20 cellular contexts compared by ENCODE assay signal in genomic region chr14:81633496-81633895, GRCh38.
"Had no signal": no experiment of that assay in that cellular context is flagged by ENCODE, and none has a peak within 500 bp of the region (broad histone marks: within the 10 kb centered on the region; RNA-seq: fewer than 3 reads in every experiment).

No MANE protein-coding gene starts in this region.

- DNase-seq: activated CD4-positive, alpha-beta T cell treated with anti-CD3 and anti-CD28 coated beads for 36 hours; activated CD4-positive, alpha-beta T cell treated with anti-CD3 and anti-CD28 coated beads, Interleukin-2, amount 50 U/mL, for 1 hour; activated CD8-positive, alpha-beta memory T cell treated with anti-CD3 and anti-CD28 coated beads, Interleukin-2, amount 50 U/mL, for 4 hours; activated CD8-positive, alpha-beta T cell treated with anti-CD3 and anti-CD28 coated beads for 36 hours; activated gamma-delta T cell treated with Interleukin-2 at 50 U/mL for 16 hours; activated naive CD4-positive, alpha-beta T cell treated with anti-CD3 and anti-CD28 coated beads, Interleukin-2, amount 10 ng/mL, durations not matched to agents 7 days and 5 days; activated naive CD8-positive, alpha-beta T cell treated with anti-CD3 and anti-CD28 coated beads for 36 hours; activated T-cell treated with anti-CD3 and anti-CD28 coated beads, Interleukin-2, amount 50 U/mL, for 72 hours; caudate nucleus; Karpas-422; NCI-H1105; NCI-H1436 treated with DMSO at 0.1 percent for 48 hours; NCI-H187; NCI-H2081; NCI-H510A treated with DMSO at 0.1 percent for 48 hours; Peyer's patch; Right ventricle myocardium superior; SJCRH30; SK-N-SH; T-helper 1 cell had no signal
